ENCODE assay signal across 10 cellular contexts in the genomic region with DNA sequence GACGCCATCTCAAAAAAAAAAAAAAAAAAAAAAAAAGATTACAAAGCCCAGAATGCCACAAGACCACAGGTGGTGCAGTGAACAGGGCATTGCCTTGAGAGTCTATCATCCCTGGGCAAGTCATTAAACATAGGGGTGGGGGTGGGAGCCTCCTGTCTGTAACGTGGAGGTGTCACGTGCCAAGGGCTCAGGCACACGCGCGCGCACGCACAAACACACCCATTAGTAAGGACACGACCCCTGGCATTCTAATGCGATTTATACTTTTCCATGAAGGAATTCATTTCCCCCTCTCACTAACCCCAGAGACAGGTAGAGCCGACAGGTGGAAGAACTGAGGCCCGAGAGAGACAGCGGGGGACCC. TPM values are rescaled to one million over a fixed set of nuclear protein-coding genes. Genes with fewer than 3 reads are reported as not detected.
DNase-seq lines count a peak whose midpoint lies in the region; ATAC-seq, FAIRE-seq and TF ChIP-seq lines count a peak whose summit lies in the region.
"Had no signal": no experiment of that assay in that cellular context is flagged by ENCODE, and none has a peak within 500 bp of the region (broad histone marks: within the 10 kb centered on the region; RNA-seq: fewer than 3 reads in every experiment).

No MANE protein-coding gene starts in this region.

- peak overlapping the region; percentile 75 to 87 (median 84) for H3K4me3 Mint-ChIP-seq in CD4-positive, alpha-beta memory T cell

- CTCF ChIA-PET in CD4-positive, alpha-beta memory T cell (lab: Charles Lee; ENCODE audit: partially characterized antibody) = no interaction called here
- CTCF ChIA-PET in mammary epithelial cell (lab: Charles Lee; ENCODE audit: low non-redundant PET) = no interaction called here

- intact Hi-C loops in CD4-positive, alpha-beta memory T cell (cut with micrococcal nuclease) = no loop called here
- intact Hi-C loops in mammary epithelial cell (cut with micrococcal nuclease) (no loop called here), mucosa of descending colon (cut with DNase I, micrococcal nuclease) (no loop called here)

- ATAC-seq in mucosa of descending colon = peak; percentile 31
- no peak for ATAC-seq in GM19397 (IDR thresholded peaks at IDR 0.05; ENCODE audit: unreplicated experiment)

- no TSS peak for BruUV-seq in mammary epithelial cell (replicated peaks; lab: Mats Ljungman, UMichigan)

- TF ChIP-seq CTCF in mammary epithelial cell (conservative IDR thresholded peaks at IDR 0.05 in 1 of 2, IDR thresholded peaks at IDR 0.05 in 1 of 2; ENCODE audit: extremely low read depth in 1 of 2, insufficient read depth in 1 of 2, low read depth in 1 of 2, low read length in 2 of 2) (no peak), mucosa of descending colon (IDR thresholded peaks at IDR 0.05) (no peak)

- H3K27me3 ChIP-seq in CD4-positive, alpha-beta memory T cell (ENCODE audit: insufficient read depth, low read length) = peaks cover 8% of the 10 kb centered on the region
- H3K27me3 ChIP-seq in mammary epithelial cell (ENCODE audit: insufficient read depth, low read length) = no peaks in the 10 kb centered on the region

- H3K9me3 ChIP-seq in CD4-positive, alpha-beta memory T cell (ENCODE audit: control insufficient read depth in 1 of 2, low read length in 2 of 2) = no peaks in the 10 kb centered on the region
- H3K9me3 ChIP-seq in mammary epithelial cell (replicated peaks; ENCODE audit: insufficient read depth, low read length) (no peaks in the 10 kb centered on the region), mucosa of descending colon (no peaks in the 10 kb centered on the region)

- H4K20me1 ChIP-seq in mammary epithelial cell (ENCODE audit: insufficient read depth, low read length) = no peaks in the 10 kb centered on the region

- H3K36me3 ChIP-seq in CD4-positive, alpha-beta memory T cell (ENCODE audit: insufficient read depth, low read length) = no peaks in the 10 kb centered on the region
- H3K36me3 ChIP-seq in mammary epithelial cell (ENCODE audit: insufficient read depth, low read length) = no peaks in the 10 kb centered on the region
- no peaks in the 10 kb centered on the region for H3K36me3 ChIP-seq in mucosa of descending colon (ENCODE audit: low read depth)

- H3K4me2 ChIP-seq in mammary epithelial cell (ENCODE audit: insufficient read depth, low read depth, low read length) = peak overlapping the region; percentile 95

- H3K36me3 Mint-ChIP-seq in CD4-positive, alpha-beta memory T cell = no peaks in the 10 kb centered on the region
- H3K36me3 Mint-ChIP-seq: memory B cell had no signal

- no peaks in the 10 kb centered on the region for H3K9me3 Mint-ChIP-seq in CD4-positive, alpha-beta memory T cell
- H3K9me3 Mint-ChIP-seq: memory B cell had no signal

- no peak overlapping the region for H3K9ac ChIP-seq in mammary epithelial cell (ENCODE audit: insufficient read depth, low read length)

- no peak for DNase-seq in CD4-positive, alpha-beta memory T cell
- DNase-seq in NCI-H1048 (lab: John Stamatoyannopoulos, UW) (peak; percentile 14), mammary epithelial cell (no peak), mucosa of descending colon (peak in 2 of 3 donors; percentile 62 to 68), SW 1271 (lab: John Stamatoyannopoulos, UW) (no peak), AG20443 (ENCODE audit: low spot score) (no peak), urothelium cell line (ENCODE audit: low spot score) (no peak)

- peaks cover 41% of the 10 kb centered on the region for H3K4me1 ChIP-seq in CD4-positive, alpha-beta memory T cell (ENCODE audit: insufficient read depth, low read length)
- peaks cover 28% of the 10 kb centered on the region for H3K4me1 ChIP-seq in mammary epithelial cell (ENCODE audit: insufficient read depth, low read length)
- peaks cover 13% of the 10 kb centered on the region for H3K4me1 ChIP-seq in mucosa of descending colon (ENCODE audit: low read depth)

- H3K79me2 ChIP-seq in mammary epithelial cell (ENCODE audit: insufficient read depth, low read length) = peaks cover 15% of the 10 kb centered on the region

- peak overlapping the region; percentile 85 for H2AFZ ChIP-seq in mammary epithelial cell (ENCODE audit: low read depth, low read length)

- FAIRE-seq in urothelium cell line (lab: Jason Lieb, UNC) = no peak

- in situ Hi-C loops in mammary epithelial cell (cut with MboI; ENCODE audit: low sequenced_read_pairs in 2 of 2) = no loop called here

- peaks cover 22 to 27% of the 10 kb centered on the region in 2 donors for H3K27me3 Mint-ChIP-seq in CD4-positive, alpha-beta memory T cell

- no peak overlapping the region for H3K27ac ChIP-seq in CD4-positive, alpha-beta memory T cell (ENCODE audit: low read depth, low read length)
- no peak overlapping the region for H3K27ac ChIP-seq in mammary epithelial cell (ENCODE audit: insufficient read depth, low read depth, low read length)

- POLR2A ChIA-PET in CD4-positive, alpha-beta memory T cell (lab: Charles Lee; ENCODE audit: partially characterized antibody) = interaction anchor here (1.2 kb wide), 1 partner anchor 16 kb away, joined by 3 read pairs; no protein-coding TSS in a partner anchor

- peak overlapping the region in 1 of 2 donors; percentile 51 for H3K4me3 ChIP-seq in CD4-positive, alpha-beta memory T cell (ENCODE audit: low read length in 2 of 2)
- H3K4me3 ChIP-seq in mammary epithelial cell (replicated peaks in 1 of 3; ENCODE audit: insufficient read depth in 1 of 3, low read depth in 2 of 3, low read length in 3 of 3) = peak overlapping the region; percentile 9 to 58 (median 50)
- peak overlapping the region; percentile 34 for H3K4me3 ChIP-seq in mucosa of descending colon

- dilution Hi-C loops in mammary epithelial cell (cut with HindIII; ENCODE audit: low sequenced_read_pairs) = no loop called here

- H3K27ac Mint-ChIP-seq in CD4-positive, alpha-beta memory T cell = peak overlapping the region in 2 of 7 donors; percentile 57 to 66
- H3K27ac Mint-ChIP-seq: memory B cell had no signal

- WGBS in mammary epithelial cell (ENCODE audit: low coverage, missing lambda C conversion rate) = 3% methylated on average over 12 of the region's 13 CpGs

- peaks cover 14 to 38% (median 30%) of the 10 kb centered on the region in 4 donors for H3K4me1 Mint-ChIP-seq in CD4-positive, alpha-beta memory T cell

RNA-seq across cellular contexts. Expression of a gene that starts 5.8 kb away (rescaled TPM):
- total RNA-seq in CD4-positive, alpha-beta memory T cell = 1 to 10 TPM; 3.4 to 4.4 TPM
- 1 to 10 TPM; 2.9 to 6.8 TPM for polyA plus RNA-seq in CD4-positive, alpha-beta memory T cell
- 10 to 100 TPM; 17.3 to 22.4 TPM for total RNA-seq in mammary epithelial cell
- polyA plus RNA-seq in mammary epithelial cell = 13.6 TPM
- 6.3 TPM for polyA minus RNA-seq in mammary epithelial cell
- 10 to 100 TPM in 2 of 3 donors, 1 to 10 TPM in 1; 9.2 to 15.6 (median 13.6) TPM for total RNA-seq in mucosa of descending colon

RNA-seq across cellular contexts. Expression of a gene that starts 21.3 kb away (rescaled TPM):
- not detected for total RNA-seq in CD4-positive, alpha-beta memory T cell
- not detected for polyA plus RNA-seq in CD4-positive, alpha-beta memory T cell
- total RNA-seq in mammary epithelial cell = not detected
- not detected for polyA plus RNA-seq in mammary epithelial cell
- polyA minus RNA-seq in mammary epithelial cell = not detected
- not detected for total RNA-seq in mucosa of descending colon
- total RNA-seq: HT1080 had no signal

RNA-seq across cellular contexts. Expression of a gene that starts 42.2 kb away (rescaled TPM):
- 10 to 100 TPM; 21.6 to 22.7 TPM for total RNA-seq in CD4-positive, alpha-beta memory T cell
- polyA plus RNA-seq in CD4-positive, alpha-beta memory T cell = 10 to 100 TPM; 11.0 to 13.4 TPM
- total RNA-seq in mammary epithelial cell (10 to 100 TPM; 20.3 to 20.5 TPM), mucosa of descending colon (10 to 100 TPM; 18.2 to 36.7 (median 28.1) TPM)
- polyA plus RNA-seq in mammary epithelial cell = 22.3 TPM
- 21.3 TPM for polyA minus RNA-seq in mammary epithelial cell

RNA-seq across cellular contexts. Expression of a gene that starts 47.3 kb away (rescaled TPM):
- total RNA-seq in CD4-positive, alpha-beta memory T cell = 100 to 1,000 TPM; 550 to 571 TPM
- polyA plus RNA-seq in CD4-positive, alpha-beta memory T cell = 100 to 1,000 TPM; 226 to 364 TPM
- total RNA-seq in mammary epithelial cell = 100 to 1,000 TPM; 350 to 368 TPM
- 693 TPM for polyA plus RNA-seq in mammary epithelial cell
- polyA minus RNA-seq in mammary epithelial cell = 476 TPM
- total RNA-seq in mucosa of descending colon = 100 to 1,000 TPM; 365 to 477 (median 414) TPM

Comparison
In these comparisons a context has a peak if more than half of its experiments do, and no peak if none do; other contexts are left out.
1. DNase-seq: peak in NCI-H1048 (single experiment) and mucosa of descending colon (2 of 3); none in CD4-positive, alpha-beta memory T cell (0 of 5), mammary epithelial cell (single experiment), SW 1271 (0 of 2), AG20443 (single experiment) and urothelium cell line (single experiment).